35 cellular contexts compared by ENCODE assay signal in the genomic region with DNA sequence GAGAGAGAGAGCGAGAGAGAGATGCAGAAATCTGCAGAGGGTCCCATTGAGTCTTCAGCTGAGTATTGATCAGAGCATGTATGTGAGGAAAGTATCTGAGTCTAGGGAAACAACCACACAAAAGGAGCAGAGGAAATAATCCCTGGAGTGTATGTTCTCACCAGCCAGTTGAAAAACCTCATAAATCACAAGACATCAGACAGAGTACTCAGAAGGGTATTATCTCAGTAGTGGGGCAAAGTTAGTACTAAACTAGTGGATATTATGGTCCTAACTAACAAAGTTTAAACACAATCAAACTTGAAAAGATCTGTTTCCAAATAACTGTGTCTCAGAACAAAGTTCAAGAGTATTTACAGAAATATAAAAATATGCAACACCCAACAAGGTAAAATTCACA.
"Had no signal": no experiment of that assay in that cellular context is flagged by ENCODE, and none has a peak within 500 bp of the region (broad histone marks: within the 10 kb centered on the region; RNA-seq: fewer than 3 reads in every experiment).

No MANE protein-coding gene starts in this region.

- H3K4me3 ChIP-seq: MG63, Peyer's patch, SJSA1 had no signal

- H3K36me3 ChIP-seq: MG63, Peyer's patch, SJSA1, WERI-Rb-1 had no signal

- H3K4me2 ChIP-seq: SK-N-SH had no signal

- DNase-seq: activated CD4-positive, alpha-beta memory T cell treated with anti-CD3 and anti-CD28 coated beads, Interleukin-2, amount 10 ng/mL, durations not matched to agents 7 days and 5 days; activated CD4-positive, alpha-beta T cell treated with anti-CD3 and anti-CD28 coated beads for 1 hour; activated CD4-positive, alpha-beta T cell treated with anti-CD3 and anti-CD28 coated beads for 48 hours; activated CD4-positive, CD25-positive, alpha-beta regulatory T cell; activated CD8-positive, alpha-beta memory T cell treated with anti-CD3 and anti-CD28 coated beads for 24 hours; activated CD8-positive, alpha-beta memory T cell treated with anti-CD3 and anti-CD28 coated beads, Interleukin-2, amount 10 ng/mL, durations not matched to agents 7 days and 5 days; activated CD8-positive, alpha-beta memory T cell treated with anti-CD3 and anti-CD28 coated beads, Interleukin-2, amount 50 U/mL, for 48 hours; activated effector memory CD4-positive, alpha-beta T cell treated with Interleukin-2 at 50 U/mL for 16 hours; activated naive CD4-positive, alpha-beta T cell treated with anti-CD3 and anti-CD28 coated beads, Interleukin-2, amount 10 ng/mL, durations not matched to agents 7 days and 5 days; activated naive CD8-positive, alpha-beta T cell treated with anti-CD3 and anti-CD28 coated beads, Interleukin-2, amount 50 U/mL, for 24 hours; activated T-cell treated with anti-CD3 and anti-CD28 coated beads, Interleukin-2, amount 50 U/mL, for 48 hours; anterior cingulate cortex; caudate nucleus; Kasumi-1; KG1; MG63; NCI-H1048; NCI-H1105 treated with DMSO at 0.1 percent for 48 hours; NCI-H1436; NCI-H1694; NCI-H1930; NCI-H2171 treated with DMSO at 0.1 percent for 48 hours; NCI-H2227 treated with DMSO at 0.1 percent for 48 hours; NCI-H446; NCI-H524 treated with DMSO at 0.1 percent for 48 hours; NK-92 treated with Interleukin-12 subunit alpha and Interleukin-12 subunit beta, amount 100 ng/mL, for 24 hours; PC-3; RPMI8226; SHP77 treated with DMSO at 0.1 percent for 48 hours; SK-N-SH; T-cell; T-helper 17 cell; WERI-Rb-1 had no signal

- ATAC-seq: activated CD8-positive, alpha-beta memory T cell treated with anti-CD3 and anti-CD28 coated beads, Interleukin-2, amount 10 ng/mL, durations not matched to agents 7 days and 5 days; activated naive CD8-positive, alpha-beta T cell treated with anti-CD3 and anti-CD28 coated beads, Interleukin-2, amount 50 U/mL, for 24 hours; PC-3; T-cell; T-helper 17 cell had no signal

- H3K27ac ChIP-seq: SJSA1, WERI-Rb-1 had no signal

- H3K9me3 ChIP-seq: Peyer's patch had no signal

- H3K27me3 ChIP-seq: MG63, Peyer's patch, SJSA1 had no signal
